In genomic region chr20:4887586-4887985, GRCh38 we compare ENCODE assay signal across 16 cellular contexts.
DNase-seq lines count a peak whose midpoint lies in the region; ATAC-seq and TF ChIP-seq lines count a peak whose summit lies in the region.
"Had no signal": no experiment of that assay in that cellular context is flagged by ENCODE, and none has a peak within 500 bp of the region (broad histone marks: within the 10 kb centered on the region; RNA-seq: fewer than 3 reads in every experiment).

No MANE protein-coding gene starts in this region.

- WGBS in trophoblast cell (ENCODE audit: extremely low coverage, insufficient coverage, insufficient read length), result no CpG with 5 or more reads among the region's 11 CpGs

- H3K4me1 ChIP-seq in trophoblast cell (ENCODE audit: control insufficient read depth in 1 of 2, insufficient read depth in 2 of 2, low read length in 2 of 2) (no peaks in the 10 kb centered on the region), BE2C (peaks cover 13% of the 10 kb centered on the region), foreskin keratinocyte (no peaks in the 10 kb centered on the region)

- peak; percentile 24 for DNase-seq in activated CD8-positive, alpha-beta memory T cell treated with anti-CD3 and anti-CD28 coated beads for 24 hours
- DNase-seq in activated CD8-positive, alpha-beta memory T cell treated with anti-CD3 and anti-CD28 coated beads, Interleukin-2, amount 50 U/mL, for 4 hours, result no peak
- DNase-seq in cerebellar cortex (ENCODE audit: low spot score), result peak; percentile 22
- DNase-seq in progenitor cell of endocrine pancreas (ENCODE audit: low spot score, unreplicated experiment), result no peak
- no peak for DNase-seq in trophoblast cell
- DNase-seq in BE2C, result no peak
- no peak for DNase-seq in foreskin keratinocyte
- DNase-seq in Right ventricle myocardium inferior (ENCODE audit: missing footprints), result no peak
- DNase-seq: AML-193; CD4-positive, alpha-beta T cell; DMS79 treated with DMSO at 0.1 percent for 48 hours; EL; GDM1 had no signal

- H4K12ac ChIP-seq in trophoblast cell (ENCODE audit: low read depth, low read length), result no peak overlapping the region

- H3K4me3 Mint-ChIP-seq in progenitor cell of endocrine pancreas (ENCODE audit: low read depth), result no peak overlapping the region
- H3K4me3 Mint-ChIP-seq: CD4-positive, alpha-beta T cell had no signal

- ATAC-seq in foreskin keratinocyte (no peak), Right ventricle myocardium inferior (no peak)
- ATAC-seq: HCT116, K562 had no signal

- no peak overlapping the region for H3K4me3 ChIP-seq in trophoblast cell (ENCODE audit: low read depth, low read length)
- no peak overlapping the region for H3K4me3 ChIP-seq in BE2C (ENCODE audit: low read depth, low read length)
- H3K4me3 ChIP-seq: K562 had no signal

- H3K14ac ChIP-seq in trophoblast cell (ENCODE audit: low read length), result no peak overlapping the region

- H3K36me3 Mint-ChIP-seq in progenitor cell of endocrine pancreas (ENCODE audit: insufficient read depth), result peaks cover 5% of the 10 kb centered on the region

- H2AK5ac ChIP-seq in trophoblast cell (ENCODE audit: low read length), result no peak overlapping the region

- no peak for TF ChIP-seq CTCF in progenitor cell of endocrine pancreas (IDR thresholded peaks at IDR 0.05; ENCODE audit: unreplicated experiment)
- no peak for TF ChIP-seq CTCF in BE2C (IDR thresholded peaks at IDR 0.05; ENCODE audit: low read depth, low read length)
- TF ChIP-seq CTCF in foreskin keratinocyte (conservative IDR thresholded peaks at IDR 0.05), result no peak

- H3K4ac ChIP-seq in trophoblast cell (ENCODE audit: low read depth, low read length), result no peak overlapping the region

- no peaks in the 10 kb centered on the region for H3K79me2 ChIP-seq in trophoblast cell (ENCODE audit: control insufficient read depth, insufficient read depth, low read length, poor library complexity)

- peaks cover 4% of the 10 kb centered on the region for H3K4me1 Mint-ChIP-seq in progenitor cell of endocrine pancreas (ENCODE audit: low read depth)

- H3K9ac ChIP-seq in trophoblast cell (ENCODE audit: low read length), result no peak overlapping the region

- intact Hi-C loops in Right ventricle myocardium inferior (cut with DNase I), result no loop called here

- H3K4me2 ChIP-seq in trophoblast cell (ENCODE audit: low read length), result no peak overlapping the region

- H3K27me3 Mint-ChIP-seq in progenitor cell of endocrine pancreas, result no peaks in the 10 kb centered on the region
- H3K27me3 Mint-ChIP-seq: CD4-positive, alpha-beta T cell had no signal

- H4K8ac ChIP-seq in trophoblast cell (ENCODE audit: low read depth, low read length), result no peak overlapping the region

- no peak overlapping the region for H2BK120ac ChIP-seq in trophoblast cell (ENCODE audit: insufficient read depth, low read length, poor library complexity)

- no peak overlapping the region for H2AFZ ChIP-seq in trophoblast cell (ENCODE audit: insufficient read depth, low read length, poor library complexity)

- no peak overlapping the region for H3K23ac ChIP-seq in trophoblast cell (ENCODE audit: low read length)

- H4K91ac ChIP-seq in trophoblast cell (ENCODE audit: low read depth, low read length), result no peak overlapping the region

- peak overlapping the region; percentile 21 for H3K27ac Mint-ChIP-seq in progenitor cell of endocrine pancreas
- H3K27ac Mint-ChIP-seq: CD4-positive, alpha-beta T cell had no signal

- no peak overlapping the region for H3K27ac ChIP-seq in trophoblast cell (ENCODE audit: low read depth, low read length)
- no peak overlapping the region for H3K27ac ChIP-seq in foreskin keratinocyte
- H3K27ac ChIP-seq: 22Rv1 had no signal

- no peak overlapping the region for H2BK5ac ChIP-seq in trophoblast cell (ENCODE audit: low read depth, low read length, poor library complexity)

- H3K79me1 ChIP-seq in trophoblast cell (ENCODE audit: low read length), result no peaks in the 10 kb centered on the region

- no peaks in the 10 kb centered on the region for H3K9me3 Mint-ChIP-seq in progenitor cell of endocrine pancreas (ENCODE audit: low read depth)
- H3K9me3 Mint-ChIP-seq: CD4-positive, alpha-beta T cell had no signal

- no peak overlapping the region for H2BK12ac ChIP-seq in trophoblast cell (ENCODE audit: low read length)

- H3K36me3 ChIP-seq in trophoblast cell (ENCODE audit: control insufficient read depth in 1 of 2, insufficient read depth in 2 of 2, low read length in 2 of 2) (peaks cover 3 to 7% of the 10 kb centered on the region in 2 experiments), BE2C (no peaks in the 10 kb centered on the region; the same call in 1 of the 2 replicates)

- H3K9me3 ChIP-seq in trophoblast cell (ENCODE audit: insufficient read depth, low read depth, low read length) (no peaks in the 10 kb centered on the region), BE2C (no peaks in the 10 kb centered on the region)

- H3K18ac ChIP-seq in trophoblast cell (ENCODE audit: low read length), result no peak overlapping the region

- H3K27me3 ChIP-seq in trophoblast cell (ENCODE audit: insufficient read depth, low read length), result no peaks in the 10 kb centered on the region
- no peaks in the 10 kb centered on the region for H3K27me3 ChIP-seq in BE2C
- H3K27me3 ChIP-seq in foreskin keratinocyte, result no peaks in the 10 kb centered on the region

Comparison
In these comparisons a context has a peak if more than half of its experiments do, and no peak if none do; other contexts are left out.
1. DNase-seq: peak in activated CD8-positive, alpha-beta memory T cell treated with anti-CD3 and anti-CD28 coated beads for 24 hours (single experiment) and cerebellar cortex (single experiment); none in activated CD8-positive, alpha-beta memory T cell treated with anti-CD3 and anti-CD28 coated beads, Interleukin-2, amount 50 U/mL, for 4 hours (single experiment), progenitor cell of endocrine pancreas (single experiment), trophoblast cell (0 of 2), BE2C (single experiment), foreskin keratinocyte (0 of 2) and Right ventricle myocardium inferior (single experiment).